In genomic region chr7:73970801-73971229, GRCh38 we compare ENCODE assay signal across 21 cellular contexts. TPM values are rescaled to one million over a fixed set of nuclear protein-coding genes. Genes with fewer than 3 reads are reported as not detected.
DNase-seq lines count a peak whose midpoint lies in the region; ATAC-seq and TF ChIP-seq lines count a peak whose summit lies in the region.
"Had no signal": no experiment of that assay in that cellular context is flagged by ENCODE, and none has a peak within 500 bp of the region (broad histone marks: within the 10 kb centered on the region; RNA-seq: fewer than 3 reads in every experiment).

No MANE protein-coding gene starts in this region.

- DNase-seq in BE2C (peak; percentile 71), mesenteric fat pad (ENCODE audit: low spot score) (peak; percentile 78), endodermal cell (no peak)
- DNase-seq: activated CD4-positive, alpha-beta T cell treated with anti-CD3 and anti-CD28 coated beads for 48 hours; activated T-cell treated with anti-CD3 and anti-CD28 coated beads, Interleukin-2, amount 50 U/mL, for 24 hours; CD4-positive, CD25-positive, alpha-beta regulatory T cell; DMS79; left cardiac atrium; mucosa of descending colon; NCI-H1417 treated with DMSO at 0.1 percent for 48 hours; retina; stimulated activated naive CD4-positive, alpha-beta T cell; SW 1271 had no signal

- H3K9ac ChIP-seq in endodermal cell (ENCODE audit: extremely low read depth, low read length, poor library complexity, severe bottlenecking): no peak overlapping the region

- no peak overlapping the region for H3K4me3 Mint-ChIP-seq in endodermal cell
- H3K4me3 Mint-ChIP-seq: activated naive CD8-positive, alpha-beta T cell; activated T-cell treated with anti-CD3 and anti-CD28 coated beads, Interleukin-2, amount 50 U/mL, for 24 hours; dendritic cell treated with granulocyte-macrophage colony-stimulating factor and Interleukin-4, amounts not matched to agents 40 ng/mL and 50 ng/mL, for 4 days; type B pancreatic cell had no signal

- H3K4me1 ChIP-seq in BE2C: no peaks in the 10 kb centered on the region
- no peaks in the 10 kb centered on the region for H3K4me1 ChIP-seq in endodermal cell (ENCODE audit: control insufficient read depth, insufficient read depth, low read length)

- H3K4me1 Mint-ChIP-seq in endodermal cell: no peaks in the 10 kb centered on the region
- H3K4me1 Mint-ChIP-seq: CD4-positive, CD25-positive, alpha-beta regulatory T cell had no signal

- peaks cover 3% of the 10 kb centered on the region for H3K9me3 Mint-ChIP-seq in endodermal cell
- H3K9me3 Mint-ChIP-seq: activated T-cell treated with anti-CD3 and anti-CD28 coated beads, Interleukin-2, amount 50 U/mL, for 24 hours; dendritic cell treated with granulocyte-macrophage colony-stimulating factor and Interleukin-4, amounts not matched to agents 40 ng/mL and 50 ng/mL, for 4 days; type B pancreatic cell had no signal

- peak; percentile 24 for ATAC-seq in GM18907 (IDR thresholded peaks at IDR 0.05; ENCODE audit: unreplicated experiment)
- peak; percentile 46 for ATAC-seq in SK-N-SH treated with all-trans-retinoic acid at 6 μM for 48 hours
- no peak for ATAC-seq in GM18517 (IDR thresholded peaks at IDR 0.05; ENCODE audit: unreplicated experiment)
- no peak for ATAC-seq in HG02840 (IDR thresholded peaks at IDR 0.05; ENCODE audit: low FRiP score, unreplicated experiment)
- ATAC-seq in GM19351 (IDR thresholded peaks at IDR 0.05; ENCODE audit: unreplicated experiment): no peak
- ATAC-seq: left cardiac atrium, mucosa of descending colon had no signal

- no peaks in the 10 kb centered on the region for H3K36me3 ChIP-seq in BE2C
- H3K36me3 ChIP-seq in endodermal cell (ENCODE audit: control insufficient read depth, insufficient read depth, low read length): no peaks in the 10 kb centered on the region

- no peaks in the 10 kb centered on the region for H3K36me3 Mint-ChIP-seq in endodermal cell (ENCODE audit: low read depth)
- H3K36me3 Mint-ChIP-seq: activated naive CD8-positive, alpha-beta T cell; CD4-positive, CD25-positive, alpha-beta regulatory T cell; type B pancreatic cell had no signal

- H3K27me3 ChIP-seq in BE2C: no peaks in the 10 kb centered on the region
- H3K27me3 ChIP-seq in endodermal cell (ENCODE audit: control insufficient read depth, insufficient read depth, low read length, poor library complexity, severe bottlenecking): no peaks in the 10 kb centered on the region

- no peak overlapping the region for H3K4me3 ChIP-seq in BE2C (ENCODE audit: low read depth, low read length)
- H3K4me3 ChIP-seq in endodermal cell (ENCODE audit: low read length): no peak overlapping the region
- H3K4me3 ChIP-seq: mucosa of descending colon had no signal

- no peak overlapping the region for H3K27ac ChIP-seq in endodermal cell (ENCODE audit: low read depth, low read length)

- H3K27ac Mint-ChIP-seq in endodermal cell: no peak overlapping the region
- H3K27ac Mint-ChIP-seq: activated naive CD8-positive, alpha-beta T cell; activated T-cell treated with anti-CD3 and anti-CD28 coated beads, Interleukin-2, amount 50 U/mL, for 24 hours; CD4-positive, CD25-positive, alpha-beta regulatory T cell; dendritic cell treated with granulocyte-macrophage colony-stimulating factor and Interleukin-4, amounts not matched to agents 40 ng/mL and 50 ng/mL, for 4 days had no signal

- TF ChIP-seq CTCF in BE2C (IDR thresholded peaks at IDR 0.05; ENCODE audit: low read depth, low read length): no peak
- TF ChIP-seq CTCF in endodermal cell (conservative IDR thresholded peaks at IDR 0.05): no peak

- WGBS in endodermal cell (ENCODE audit: insufficient coverage in 1 of 2, insufficient read length in 1 of 2), 2 experiments: 92% methylated on average over 12 of the region's 12 CpGs; no CpG with 5 or more reads in 1 of the 2 experiments

- peaks cover 6% of the 10 kb centered on the region for H3K27me3 Mint-ChIP-seq in endodermal cell (ENCODE audit: insufficient read depth)
- H3K27me3 Mint-ChIP-seq: activated naive CD8-positive, alpha-beta T cell; CD4-positive, CD25-positive, alpha-beta regulatory T cell had no signal

- no peaks in the 10 kb centered on the region for H3K9me3 ChIP-seq in BE2C
- H3K9me3 ChIP-seq in endodermal cell (ENCODE audit: control insufficient read depth, low read length): no peaks in the 10 kb centered on the region
- H3K9me3 ChIP-seq: mucosa of descending colon had no signal

TF ChIP-seq in SK-N-SH treated with all-trans-retinoic acid at 6 μM for 48 hours, 23 proteins besides CTCF, POLR2A, EP300 and RAD21:
- TF ChIP-seq ZFP30 (CRISPR knock-in tag; IDR thresholded peaks at IDR 0.05) (no peak), TCF4 (CRISPR knock-in tag; IDR thresholded peaks at IDR 0.05; ENCODE audit: borderline replicate concordance) (peak; percentile 44; the same call in 1 of the 2 replicates)

RNA-seq across cellular contexts. Expression of gene ELN, which starts 57.2 kb away (rescaled TPM):
- 35.3 TPM for polyA plus RNA-seq in BE2C (2012; ENCODE audit: insufficient read depth, insufficient read length, low read depth)
- total RNA-seq in mesenteric fat pad: 95.5 TPM
- total RNA-seq in endodermal cell: 1 to 10 TPM in 1 of 2 donors, under 1 TPM in 1; 0.70 to 1.6 TPM
- 78.5 TPM for polyA plus RNA-seq in endodermal cell (2013, experiment 1 of 2)
- polyA plus RNA-seq in endodermal cell (2013, experiment 2 of 2): 61.1 TPM
- polyA plus RNA-seq: CD4-positive, CD25-positive, alpha-beta regulatory T cell had no signal

Comparison
In these comparisons a context has a peak if more than half of its experiments do, and no peak if none do; other contexts are left out.
1. ATAC-seq: peak in GM18907 (single experiment) and SK-N-SH treated with all-trans-retinoic acid at 6 μM for 48 hours (single experiment); none in GM18517 (single experiment), HG02840 (single experiment) and GM19351 (single experiment).
2. RNA of gene ELN, which starts 57.2 kb away (total RNA-seq): 95.5 TPM in mesenteric fat pad (single experiment); 0.70 to 1.6 TPM in endodermal cell; every median in the first group is over 10 times any median in the second.